Comparison of ENCODE assay signal across 17 cellular contexts in genomic region chr11:11065396-11065795, GRCh38.
DNase-seq lines count a peak whose midpoint lies in the region; ATAC-seq, FAIRE-seq and TF ChIP-seq lines count a peak whose summit lies in the region.
"Had no signal": no experiment of that assay in that cellular context is flagged by ENCODE, and none has a peak within 500 bp of the region (broad histone marks: within the 10 kb centered on the region; RNA-seq: fewer than 3 reads in every experiment).

No MANE protein-coding gene starts in this region.

- H3K9me3 Mint-ChIP-seq in H9 (peaks cover 0 to 2% of the 10 kb centered on the region in 2 experiments; a peak in 2 of 5 replicates), neural progenitor cell (no peaks in the 10 kb centered on the region)
- H3K9me3 Mint-ChIP-seq: CD4-positive, alpha-beta T cell had no signal

- H4K91ac ChIP-seq in H9 (ENCODE audit: insufficient read length, low read depth, low read length) (no peak overlapping the region), H1 (replicated peaks; ENCODE audit: insufficient read length, low read length) (no peak overlapping the region)

- H3K4me3 ChIP-seq in H1 (ENCODE audit: extremely low read depth in 1 of 4, insufficient read depth in 2 of 4, low read depth in 3 of 4, low read length in 4 of 4) (0 out of 8 replicates have a peak overlapping the region, but pooled peaks of 1 of the 4 experiments have one; percentile 14), neural progenitor cell (no peak overlapping the region)
- H3K4me3 ChIP-seq: HAP-1, K562 had no signal

- no CpG with 5 or more reads among the region's 4 CpGs for WGBS in H9 (ENCODE audit: extremely low coverage, insufficient read length, low lambda C conversion rate)
- 56% methylated on average over 4 of the region's 4 CpGs; no CpG with 5 or more reads in 1 of the 2 experiments for WGBS in H1 (ENCODE audit: extremely low coverage in 1 of 2, insufficient coverage in 1 of 2, insufficient read length in 1 of 2, insufficient replicate concordance in 2 of 2, low coverage in 1 of 2, low lambda C conversion rate in 2 of 2, missing lambda C conversion rate in 1 of 2), 2 experiments

- POLR2A ChIA-PET in H1 (lab: Charles Lee; ENCODE audit: partially characterized antibody) = interaction anchor here (0.9 kb wide), 1 partner anchor 130 kb away, joined by 3 read pairs; no protein-coding TSS in a partner anchor

- H2BK20ac ChIP-seq in H9 (ENCODE audit: low read depth, low read length, poor library complexity, severe bottlenecking) (no peak overlapping the region), H1 (ENCODE audit: low read length) (peak overlapping the region; percentile 51; the same call in 1 of the 2 replicates)

- DNase-seq in H9 = peak; percentile 54
- DNase-seq in H1 (ENCODE audit: low read depth in 1 of 2, low spot score in 2 of 2) = no peak
- DNase-seq in iPS-NIHi11 (ENCODE audit: low spot score) = peak; percentile 47
- no peak for DNase-seq in neural progenitor cell (ENCODE audit: low spot score)
- DNase-seq in activated CD4-positive, alpha-beta T cell treated with anti-CD3 and anti-CD28 coated beads for 48 hours = no peak
- DNase-seq: C1 segment of cervical spinal cord; Calu3; CD4-positive, alpha-beta T cell; DMS 273 treated with DMSO at 0.1 percent for 48 hours had no signal

- no peak for TF ChIP-seq RAD21 in H1 (IDR thresholded peaks at IDR 0.05 in 1 of 2, conservative IDR thresholded peaks at IDR 0.05 in 1 of 2; ENCODE audit: low read depth in 2 of 2, low read length in 2 of 2)

- H3K23ac ChIP-seq in H9 (ENCODE audit: insufficient read length, low read depth, low read length) = no peak overlapping the region
- no peak overlapping the region for H3K23ac ChIP-seq in H1 (ENCODE audit: insufficient read length)

- no peaks in the 10 kb centered on the region for H3K23me2 ChIP-seq in H9 (ENCODE audit: insufficient read length, low read depth, low read length, poor library complexity, severe bottlenecking)
- H3K23me2 ChIP-seq in H1 (ENCODE audit: low read depth, low read length) = no peaks in the 10 kb centered on the region; the same call in 1 of the 2 replicates

- no peaks in the 10 kb centered on the region for H3K79me2 ChIP-seq in H9 (ENCODE audit: insufficient read depth, low read length)
- no peaks in the 10 kb centered on the region for H3K79me2 ChIP-seq in H1 (ENCODE audit: control insufficient read depth in 1 of 2, insufficient read depth in 2 of 2, low read length in 2 of 2)
- H3K79me2 ChIP-seq in neural progenitor cell (ENCODE audit: low read depth) = no peaks in the 10 kb centered on the region

- ATAC-seq in HG02970 (IDR thresholded peaks at IDR 0.05; ENCODE audit: low FRiP score, unreplicated experiment) (no peak), GM19397 (IDR thresholded peaks at IDR 0.05; ENCODE audit: unreplicated experiment) (no peak)
- ATAC-seq: K562 had no signal

- H3K4me3 Mint-ChIP-seq in H9 (no peak overlapping the region), neural progenitor cell (no peak overlapping the region)
- H3K4me3 Mint-ChIP-seq: B cell; CD4-positive, alpha-beta T cell had no signal

- H3T11ph ChIP-seq in H9 (ENCODE audit: low read length) = no peak overlapping the region

- no peak overlapping the region for H2BK12ac ChIP-seq in H9 (ENCODE audit: insufficient read length, low read depth, low read length)
- H2BK12ac ChIP-seq in H1 (ENCODE audit: low read depth, low read length) = 0 out of 2 replicates have a peak overlapping the region, but pooled peaks have one; percentile 11

- no peak overlapping the region for H3K14ac ChIP-seq in H9 (ENCODE audit: insufficient read depth, low read length)
- no peak overlapping the region for H3K14ac ChIP-seq in H1 (ENCODE audit: insufficient read length)

- H2AFZ ChIP-seq in H9 (ENCODE audit: low read length) (no peak overlapping the region), H1 (ENCODE audit: low read length) (no peak overlapping the region), neural progenitor cell (replicated peaks) (no peak overlapping the region)

- no peaks in the 10 kb centered on the region for H3K27me3 ChIP-seq in H9 (ENCODE audit: insufficient read depth, low read length)
- no peaks in the 10 kb centered on the region; a peak in 1 of 7 replicates for H3K27me3 ChIP-seq in H1 (replicated peaks in 1 of 4; ENCODE audit: control insufficient read depth in 3 of 4, extremely low read depth in 1 of 4, insufficient read depth in 3 of 4, low read length in 3 of 4)
- H3K27me3 ChIP-seq in neural progenitor cell = no peaks in the 10 kb centered on the region

- H3K36me3 Mint-ChIP-seq in H9 (ENCODE audit: insufficient read depth in 1 of 3, low read depth in 3 of 3) (0 out of 7 replicates have a peak, but pooled peaks cover 0 to 4% (median 0%) of the 10 kb centered on the region in 3 experiments), neural progenitor cell (no peaks in the 10 kb centered on the region)

- H4K5ac ChIP-seq in H9 (ENCODE audit: insufficient read length, low read depth, low read length) (no peak overlapping the region), H1 (ENCODE audit: insufficient read length, low read depth, low read length) (no peak overlapping the region)

- H3K36me3 ChIP-seq in H1 (ENCODE audit: control insufficient read depth in 2 of 4, insufficient read depth in 4 of 4, low read length in 3 of 4) (no peaks in the 10 kb centered on the region), neural progenitor cell (no peaks in the 10 kb centered on the region)
- H3K36me3 ChIP-seq: HAP-1 had no signal

- H3K27ac ChIP-seq in H9 (ENCODE audit: insufficient read length, low read depth, low read length) (no peak overlapping the region), H1 (ENCODE audit: low read depth, low read length) (no peak overlapping the region), neural progenitor cell (no peak overlapping the region)

- H3K18ac ChIP-seq in H9 (ENCODE audit: insufficient read length, low read depth, low read length) (no peak overlapping the region), H1 (ENCODE audit: extremely low read depth, low read length) (peak overlapping the region; percentile 55)

- H3K4me1 ChIP-seq in H9 (ENCODE audit: insufficient read depth, low read length) = peaks cover 5% of the 10 kb centered on the region; the same call in 1 of the 2 replicates
- peaks cover 0 to 8% (median 4%) of the 10 kb centered on the region in 4 experiments; a peak in 2 of 7 replicates for H3K4me1 ChIP-seq in H1 (replicated peaks in 1 of 4; ENCODE audit: control insufficient read depth in 3 of 4, insufficient read depth in 4 of 4, low read length in 3 of 4)
- peaks cover 11% of the 10 kb centered on the region for H3K4me1 ChIP-seq in neural progenitor cell
- H3K4me1 ChIP-seq: HAP-1 had no signal

- peak; percentile 79 for FAIRE-seq in H1 (lab: Jason Lieb, UNC)
- FAIRE-seq: A204.1, GM12892, HTR-8/SVneo, K562 had no signal

- H2BK15ac ChIP-seq in H9 (ENCODE audit: low read depth, low read length) = no peak overlapping the region
- no peak overlapping the region for H2BK15ac ChIP-seq in H1 (ENCODE audit: low read length)

- H2AK5ac ChIP-seq in H9 (ENCODE audit: insufficient read length, low read length) (no peak overlapping the region), H1 (ENCODE audit: low read depth, low read length) (0 out of 2 replicates have a peak overlapping the region, but pooled peaks have one; percentile 26)

- H3K79me1 ChIP-seq in H9 (ENCODE audit: insufficient read depth, low read depth, low read length, poor library complexity, severe bottlenecking) (no peaks in the 10 kb centered on the region), H1 (ENCODE audit: low read depth, low read length) (no peaks in the 10 kb centered on the region)

- H3K4ac ChIP-seq in H9 (ENCODE audit: low read depth, low read length) = no peak overlapping the region
- no peak overlapping the region for H3K4ac ChIP-seq in H1 (replicated peaks; ENCODE audit: insufficient read length, low read depth, low read length)

- H3K9ac ChIP-seq in H9 (ENCODE audit: extremely low read depth, insufficient read length, low read length) (no peak overlapping the region), H1 (replicated peaks in 1 of 4; ENCODE audit: extremely low read depth in 1 of 4, low read depth in 3 of 4, low read length in 3 of 4) (no peak overlapping the region), neural progenitor cell (no peak overlapping the region)

- H3K4me1 Mint-ChIP-seq in H9 (peaks cover 39 to 54% of the 10 kb centered on the region in 2 experiments), neural progenitor cell (peaks cover 17% of the 10 kb centered on the region)
- H3K4me1 Mint-ChIP-seq: B cell had no signal

- H4K8ac ChIP-seq in H9 (replicated peaks; ENCODE audit: insufficient read length, low read depth, low read length) = no peak overlapping the region
- no peak overlapping the region for H4K8ac ChIP-seq in H1 (ENCODE audit: extremely low read depth, insufficient read depth, low read length)

- H3K4me2 ChIP-seq in H9 (ENCODE audit: insufficient read depth, insufficient read length, low read length) = peak overlapping the region; percentile 9
- peak overlapping the region; percentile 31 to 65; a peak in 3 of 4 replicates for H3K4me2 ChIP-seq in H1 (ENCODE audit: insufficient read depth in 1 of 2, low read depth in 2 of 2, low read length in 2 of 2)
- no peak overlapping the region for H3K4me2 ChIP-seq in neural progenitor cell

- no peaks in the 10 kb centered on the region for H3K9me3 ChIP-seq in H9 (ENCODE audit: control insufficient read depth, low read depth, low read length)
- H3K9me3 ChIP-seq in H1 (ENCODE audit: insufficient read depth in 2 of 2, low read depth in 1 of 2, low read length in 1 of 2) = no peaks in the 10 kb centered on the region
- no peaks in the 10 kb centered on the region for H3K9me3 ChIP-seq in neural progenitor cell (ENCODE audit: low read depth)
- H3K9me3 ChIP-seq: HAP-1 had no signal

- no peaks in the 10 kb centered on the region for H3F3A ChIP-seq in neural progenitor cell (ENCODE audit: low read depth)

- peak in 1 of 2 experiments; percentile 23; a peak in 1 of 3 replicates for TF ChIP-seq POLR2A in H1 (IDR thresholded peaks at IDR 0.05; ENCODE audit: control extremely low read depth in 1 of 2, low read depth in 2 of 2, low read length in 2 of 2)

- TF ChIP-seq EP300 in H1 (IDR thresholded peaks at IDR 0.05; ENCODE audit: borderline replicate concordance in 1 of 2, low read depth in 2 of 2, low read length in 2 of 2) = 0 out of 3 replicates have a peak, but pooled peaks of 1 of the 2 experiments have one; percentile 17

- no peak overlapping the region for H2BK120ac ChIP-seq in H9 (ENCODE audit: low read depth, low read length, poor library complexity, severe bottlenecking)
- H2BK120ac ChIP-seq in H1 (replicated peaks; ENCODE audit: low read depth, low read length) = no peak overlapping the region

- H3K56ac ChIP-seq in H9 (ENCODE audit: insufficient read length, low read depth, low read length) (no peak overlapping the region), H1 (replicated peaks; ENCODE audit: insufficient read length, low read depth, low read length) (no peak overlapping the region)

- H2BK5ac ChIP-seq in H9 (ENCODE audit: insufficient read length, low read length) (no peak overlapping the region), H1 (ENCODE audit: low read depth, low read length) (0 out of 2 replicates have a peak overlapping the region, but pooled peaks have one; percentile 45)

- peak overlapping the region in 2 of 3 experiments; percentile 4 to 8; a peak in 4 of 7 replicates for H3K27ac Mint-ChIP-seq in H9
- H3K27ac Mint-ChIP-seq in neural progenitor cell = no peak overlapping the region
- H3K27ac Mint-ChIP-seq: B cell; CD4-positive, alpha-beta T cell had no signal

- CTCF ChIA-PET in H1 (lab: Charles Lee; ENCODE audit: partially characterized antibody) = interaction anchor here (0.6 to 4.3 kb wide), 7 partner anchors 10 to 161 kb away, joined by 3 to 25 read pairs (median 6); no protein-coding TSS in a partner anchor

- H4K20me1 ChIP-seq in H9 (ENCODE audit: control insufficient read depth, insufficient read depth, insufficient read length) (no peaks in the 10 kb centered on the region), H1 (replicated peaks in 1 of 2; ENCODE audit: control insufficient read depth in 1 of 2, insufficient read depth in 2 of 2, low read length in 2 of 2) (no peaks in the 10 kb centered on the region), neural progenitor cell (ENCODE audit: low read depth) (no peaks in the 10 kb centered on the region)

- peaks cover 3% of the 10 kb centered on the region for H3K27me3 Mint-ChIP-seq in H9 (ENCODE audit: low read depth)
- peaks cover 8% of the 10 kb centered on the region for H3K27me3 Mint-ChIP-seq in neural progenitor cell (ENCODE audit: insufficient read depth, low read depth)
- H3K27me3 Mint-ChIP-seq: CD4-positive, alpha-beta T cell had no signal

- TF ChIP-seq CTCF in H9 (conservative IDR thresholded peaks at IDR 0.05) = no peak
- no peak for TF ChIP-seq CTCF in H1 (IDR thresholded peaks at IDR 0.05; ENCODE audit: control extremely low read depth in 1 of 3, insufficient read depth in 1 of 3, low read depth in 1 of 3, low read length in 3 of 3)
- TF ChIP-seq CTCF in neural progenitor cell (IDR thresholded peaks at IDR 0.05) = no peak

Comparison
In these comparisons a context has a peak if more than half of its experiments do, and no peak if none do; other contexts are left out.
1. DNase-seq: peak in H9 (single experiment) and iPS-NIHi11 (single experiment); none in H1 (0 of 2), neural progenitor cell (single experiment) and activated CD4-positive, alpha-beta T cell treated with anti-CD3 and anti-CD28 coated beads for 48 hours (single experiment).